ENCODE assay signal across 18 cellular contexts in genomic region chr1:205128050-205128449, GRCh38.
"Had no signal": no experiment of that assay in that cellular context is flagged by ENCODE, and none has a peak within 500 bp of the region (broad histone marks: within the 10 kb centered on the region; RNA-seq: fewer than 3 reads in every experiment).

No MANE protein-coding gene starts in this region.

- H3K4me3 ChIP-seq: gastrocnemius medialis, lower lobe of right lung, neural progenitor cell, pancreas, smooth muscle cell had no signal

- H3K9me3 ChIP-seq: gastrocnemius medialis, lower lobe of right lung, pancreas had no signal

- ATAC-seq: gastrocnemius medialis; left lobe of liver; lower lobe of right lung; natural killer cell treated with Interleukin-12 subunit alpha and Interleukin-12 subunit beta and Interleukin-15 and Interleukin-18, amount 100 ng/mL, for 72 hours; pancreas; right cardiac atrium had no signal

- H3K4me2 ChIP-seq: neural progenitor cell, smooth muscle cell had no signal

- FAIRE-seq: endometrium, pancreas, urothelium cell line had no signal

- H3K4me1 ChIP-seq: pancreas had no signal

- H3K27ac ChIP-seq: gastrocnemius medialis, lower lobe of right lung, neural progenitor cell, pancreas had no signal

- H3K9ac ChIP-seq: neural progenitor cell had no signal

- H3K27me3 ChIP-seq: gastrocnemius medialis, neural progenitor cell, pancreas had no signal

- DNase-seq: effector memory CD4-positive, alpha-beta T cell; gastrocnemius medialis; islet precursor cell; mesenchymal stem cell; midbrain; occipital lobe; pancreas; right cardiac atrium; stimulated activated CD4-positive, alpha-beta T cell treated with anti-CD3 and anti-CD28 coated beads, Interleukin-2, amount 100 ng/mL, for 48 hours; stimulated activated naive CD4-positive, alpha-beta T cell treated with Interleukin-2 at 50 U/mL for 16 hours; trophoblast cell had no signal

- H2AFZ ChIP-seq: neural progenitor cell had no signal

- H3K36me3 ChIP-seq: gastrocnemius medialis, lower lobe of right lung, neural progenitor cell, pancreas had no signal
